ENCODE assay signal across 20 cellular contexts in the genomic region with DNA sequence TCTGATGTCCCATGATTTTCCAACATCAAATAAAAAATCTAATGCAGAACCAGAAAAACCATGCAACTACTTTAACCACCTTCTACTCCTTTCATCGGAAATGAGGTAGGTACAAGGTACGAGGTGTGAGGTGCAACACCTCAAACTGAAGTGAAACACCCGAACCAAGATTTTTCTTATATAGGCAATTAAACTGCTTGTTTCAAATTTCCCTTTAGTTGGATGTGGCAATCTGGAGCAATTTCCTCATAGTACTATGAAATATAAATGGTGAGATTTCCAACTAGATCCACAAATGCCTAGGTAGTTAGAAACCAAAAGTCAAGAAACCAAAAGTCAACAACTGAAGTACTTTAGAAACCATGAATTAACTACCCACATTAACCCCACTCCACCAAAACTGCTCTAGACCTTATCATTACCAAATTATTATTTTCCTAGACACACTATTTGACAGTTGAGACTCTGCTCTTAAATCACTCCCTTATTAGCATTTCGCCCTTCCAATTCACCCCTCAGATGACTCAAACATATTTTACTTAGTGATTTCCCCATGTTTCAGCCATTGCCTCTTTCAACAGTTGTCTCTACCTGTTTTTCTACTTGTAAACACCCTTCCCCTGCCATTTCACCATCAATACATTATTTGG. TPM values are rescaled to one million over a fixed set of nuclear protein-coding genes. Genes with fewer than 3 reads are reported as not detected.
A peak's percentile ranks its signal among the peaks of the same experiment; 100 is the strongest.
DNase-seq lines count a peak whose midpoint lies in the region; ATAC-seq and TF ChIP-seq lines count a peak whose summit lies in the region.
"Had no signal": no experiment of that assay in that cellular context is flagged by ENCODE, and none has a peak within 500 bp of the region (broad histone marks: within the 10 kb centered on the region; RNA-seq: fewer than 3 reads in every experiment).

No MANE protein-coding gene starts in this region.

- H2BK20ac ChIP-seq in IMR-90 (ENCODE audit: low read depth, low read length): no peak overlapping the region

- no peak overlapping the region for H3K27ac ChIP-seq in IMR-90 (ENCODE audit: insufficient read depth, low read length)
- no peak overlapping the region for H3K27ac ChIP-seq in CD8-positive, alpha-beta memory T cell (ENCODE audit: low read depth, low read length)
- H3K27ac ChIP-seq: stomach had no signal

- no peak overlapping the region for H2BK15ac ChIP-seq in IMR-90 (ENCODE audit: low read depth, low read length)

- H3K36me3 ChIP-seq in IMR-90 (ENCODE audit: control insufficient read depth, insufficient read depth, low read length): peaks cover 46% of the 10 kb centered on the region
- H3K36me3 ChIP-seq in CD8-positive, alpha-beta memory T cell (ENCODE audit: insufficient read depth, low read length): no peaks in the 10 kb centered on the region

- H2AK9ac ChIP-seq in IMR-90 (replicated peaks; ENCODE audit: low read depth, low read length, poor library complexity): no peak overlapping the region

- no peak overlapping the region for H4K91ac ChIP-seq in IMR-90 (ENCODE audit: insufficient read depth, low read depth, low read length)

- no peak overlapping the region for H3K56ac ChIP-seq in IMR-90 (ENCODE audit: extremely low read depth, insufficient read depth, low read length)

- intact Hi-C loops in IMR-90 (cut with micrococcal nuclease): no loop called here

- no peak for TF ChIP-seq POLR2A in IMR-90 (IDR thresholded peaks at IDR 0.05; ENCODE audit: low read depth, low read length)

- H2AK5ac ChIP-seq in IMR-90 (ENCODE audit: low read depth, low read length): no peak overlapping the region

- H3K4me2 ChIP-seq in IMR-90 (ENCODE audit: low read depth, low read length): no peak overlapping the region

- peak overlapping the region; percentile 64 for H2BK5ac ChIP-seq in IMR-90 (ENCODE audit: low read depth, low read length, poor library complexity, severe bottlenecking)

- dilution Hi-C loops in IMR-90 (cut with HindIII; ENCODE audit: low sequenced_read_pairs, unreplicated experiment): no loop called here

- H3K27me3 ChIP-seq in IMR-90 (ENCODE audit: control insufficient read depth, insufficient read depth, low read length): no peaks in the 10 kb centered on the region
- H3K27me3 ChIP-seq in CD8-positive, alpha-beta memory T cell (ENCODE audit: insufficient read depth, low read length, poor library complexity, severe bottlenecking): no peaks in the 10 kb centered on the region
- H3K27me3 ChIP-seq: stomach had no signal

- H3K9me1 ChIP-seq in IMR-90 (ENCODE audit: insufficient read depth, low read length): no peaks in the 10 kb centered on the region

- H3K18ac ChIP-seq in IMR-90 (ENCODE audit: low read depth, low read length): no peak overlapping the region

- WGBS in IMR-90 (ENCODE audit: extremely low coverage in 2 of 2, insufficient read length in 1 of 2), 2 experiments: no CpG with 5 or more reads among the region's 4 CpGs

- no peak overlapping the region for H3K4ac ChIP-seq in IMR-90 (ENCODE audit: low read depth, low read length)

- no peak overlapping the region for H3K4me3 Mint-ChIP-seq in chondrocyte (ENCODE audit: unreplicated experiment)
- no peak overlapping the region for H3K4me3 Mint-ChIP-seq in stimulated activated naive CD8-positive, alpha-beta T cell treated with anti-CD3 and anti-CD28 coated beads, Interleukin-15, Interleukin-2, amounts not matched to agents 100 ng/mL and 50 ng/mL, for 24 hours
- no peak overlapping the region for H3K4me3 Mint-ChIP-seq in CD8-positive, alpha-beta memory T cell
- H3K4me3 Mint-ChIP-seq: CD4-positive, alpha-beta T cell; dendritic cell treated with granulocyte-macrophage colony-stimulating factor and Interleukin-4, amounts not matched to agents 40 ng/mL and 50 ng/mL, for 4 days; immature natural killer cell had no signal

- no peaks in the 10 kb centered on the region for H3K9me3 Mint-ChIP-seq in activated naive CD4-positive, alpha-beta T cell treated with anti-CD3 and anti-CD28 coated beads, Interleukin-2, amount 50 U/mL, for 72 hours
- H3K9me3 Mint-ChIP-seq in chondrocyte (ENCODE audit: low read depth): no peaks in the 10 kb centered on the region
- no peaks in the 10 kb centered on the region for H3K9me3 Mint-ChIP-seq in stimulated activated naive CD8-positive, alpha-beta T cell treated with anti-CD3 and anti-CD28 coated beads, Interleukin-15, Interleukin-2, amounts not matched to agents 100 ng/mL and 50 ng/mL, for 24 hours
- H3K9me3 Mint-ChIP-seq in CD8-positive, alpha-beta memory T cell: no peaks in the 10 kb centered on the region
- H3K9me3 Mint-ChIP-seq: CD4-positive, alpha-beta T cell; dendritic cell treated with granulocyte-macrophage colony-stimulating factor and Interleukin-4, amounts not matched to agents 40 ng/mL and 50 ng/mL, for 4 days; immature natural killer cell had no signal

- peaks cover 23% of the 10 kb centered on the region for H3K4me1 Mint-ChIP-seq in chondrocyte (ENCODE audit: low read depth)
- H3K4me1 Mint-ChIP-seq in stimulated activated naive CD8-positive, alpha-beta T cell treated with anti-CD3 and anti-CD28 coated beads, Interleukin-15, Interleukin-2, amounts not matched to agents 100 ng/mL and 50 ng/mL, for 24 hours (ENCODE audit: low read depth): peaks cover 10% of the 10 kb centered on the region
- H3K4me1 Mint-ChIP-seq in CD8-positive, alpha-beta memory T cell: peaks cover 6 to 19% (median 11%) of the 10 kb centered on the region in 3 donors

- POLR2A ChIA-PET in IMR-90 (lab: Charles Lee; ENCODE audit: unreplicated experiment): no interaction called here
- POLR2A ChIA-PET in CD8-positive, alpha-beta memory T cell (lab: Charles Lee): no interaction called here

- TF ChIP-seq RAD21 in IMR-90 (IDR thresholded peaks at IDR 0.05; ENCODE audit: low read length): no peak

- peak in 1 of 2 donors; percentile 16 for ATAC-seq in activated naive CD4-positive, alpha-beta T cell treated with anti-CD3 and anti-CD28 coated beads, Interleukin-2, amount 50 U/mL, for 72 hours
- ATAC-seq in IMR-90 (ENCODE audit: low read depth): no peak
- ATAC-seq: mucosa of descending colon had no signal

- CTCF ChIA-PET in IMR-90 (lab: Yijun Ruan, JAX): no interaction called here
- CTCF ChIA-PET in CD8-positive, alpha-beta memory T cell (lab: Charles Lee): no interaction called here

- no peak overlapping the region for H4K5ac ChIP-seq in IMR-90 (ENCODE audit: low read depth, low read length)

- no peaks in the 10 kb centered on the region for H3K27me3 Mint-ChIP-seq in chondrocyte (ENCODE audit: low read depth)
- no peaks in the 10 kb centered on the region for H3K27me3 Mint-ChIP-seq in stimulated activated naive CD8-positive, alpha-beta T cell treated with anti-CD3 and anti-CD28 coated beads, Interleukin-15, Interleukin-2, amounts not matched to agents 100 ng/mL and 50 ng/mL, for 24 hours
- no peaks in the 10 kb centered on the region for H3K27me3 Mint-ChIP-seq in CD8-positive, alpha-beta memory T cell
- H3K27me3 Mint-ChIP-seq: CD4-positive, alpha-beta T cell; dendritic cell treated with granulocyte-macrophage colony-stimulating factor and Interleukin-4, amounts not matched to agents 40 ng/mL and 50 ng/mL, for 4 days had no signal

- peak overlapping the region in 1 of 2 experiments; percentile 37; a peak in 1 of 4 replicates for H4K8ac ChIP-seq in IMR-90 (ENCODE audit: low read depth in 2 of 2, low read length in 2 of 2)

- TF ChIP-seq CTCF in IMR-90 (conservative IDR thresholded peaks at IDR 0.05; ENCODE audit: low read depth, low read length): no peak
- TF ChIP-seq CTCF in chondrocyte (IDR thresholded peaks at IDR 0.05): no peak

- no peak overlapping the region for H3K4me3 ChIP-seq in IMR-90 (ENCODE audit: insufficient read depth, low read depth, low read length)
- H3K4me3 ChIP-seq in CD8-positive, alpha-beta memory T cell (ENCODE audit: low read length): no peak overlapping the region
- H3K4me3 ChIP-seq: mucosa of descending colon, stomach had no signal

- H4K20me1 ChIP-seq in IMR-90 (ENCODE audit: insufficient read depth, low read length): peaks cover 6% of the 10 kb centered on the region; the same call in 1 of the 2 replicates

- H3K14ac ChIP-seq in IMR-90 (replicated peaks; ENCODE audit: low read depth, low read length): no peak overlapping the region

- peaks cover 0 to 23% of the 10 kb centered on the region in 2 donors for H3K36me3 Mint-ChIP-seq in activated naive CD4-positive, alpha-beta T cell treated with anti-CD3 and anti-CD28 coated beads, Interleukin-2, amount 50 U/mL, for 72 hours
- H3K36me3 Mint-ChIP-seq in chondrocyte (ENCODE audit: low read depth): peaks cover 41% of the 10 kb centered on the region
- peaks cover 34% of the 10 kb centered on the region for H3K36me3 Mint-ChIP-seq in stimulated activated naive CD8-positive, alpha-beta T cell treated with anti-CD3 and anti-CD28 coated beads, Interleukin-15, Interleukin-2, amounts not matched to agents 100 ng/mL and 50 ng/mL, for 24 hours (ENCODE audit: low read depth)
- H3K36me3 Mint-ChIP-seq in CD8-positive, alpha-beta memory T cell: peaks cover 9 to 31% (median 9%) of the 10 kb centered on the region in 3 donors

- H3K9me3 ChIP-seq in IMR-90 (ENCODE audit: control insufficient read depth, insufficient read depth, low read length): no peaks in the 10 kb centered on the region
- no peaks in the 10 kb centered on the region for H3K9me3 ChIP-seq in CD8-positive, alpha-beta memory T cell (ENCODE audit: low read length)
- H3K9me3 ChIP-seq: mucosa of descending colon, stomach had no signal

- no peak overlapping the region for H2BK120ac ChIP-seq in IMR-90 (ENCODE audit: low read depth, low read length)

- no peak for DNase-seq in activated naive CD4-positive, alpha-beta T cell treated with anti-CD3 and anti-CD28 coated beads, Interleukin-2, amount 50 U/mL, for 72 hours (ENCODE audit: low spot score in 2 of 2)
- no peak for DNase-seq in activated naive CD4-positive, alpha-beta T cell treated with anti-CD3 and anti-CD28 coated beads, Interleukin-2, amount 50 U/mL, for 16 hours
- DNase-seq in IMR-90 (no peak), chondrocyte (ENCODE audit: low spot score) (no peak)
- DNase-seq in CD8-positive, alpha-beta memory T cell: no peak
- DNase-seq in stimulated activated CD4-positive, alpha-beta T cell treated with anti-CD3 and anti-CD28 coated beads, Interleukin-15, amount 100 ng/mL, for 24 hours: no peak
- no peak for DNase-seq in stimulated activated CD4-positive, alpha-beta T cell treated with anti-CD3 and anti-CD28 coated beads, Interleukin-4, amount 100 ng/mL, for 24 hours
- DNase-seq: activated CD4-positive, CD25-positive, alpha-beta regulatory T cell; CD4-positive, alpha-beta T cell; immature natural killer cell; KBM-7; mucosa of descending colon; NCI-H2081 treated with DMSO at 0.1 percent for 48 hours; small intestine; stimulated activated CD4-positive, alpha-beta T cell treated with anti-CD3 and anti-CD28 coated beads, Interleukin-2, amount 100 ng/mL, for 48 hours; stomach; T-helper 9 cell; trophoblast cell had no signal

- peak overlapping the region; percentile 5 to 51 for H3K27ac Mint-ChIP-seq in activated naive CD4-positive, alpha-beta T cell treated with anti-CD3 and anti-CD28 coated beads, Interleukin-2, amount 50 U/mL, for 72 hours
- H3K27ac Mint-ChIP-seq in chondrocyte (ENCODE audit: unreplicated experiment): peak overlapping the region; percentile 72
- peak overlapping the region; percentile 5 for H3K27ac Mint-ChIP-seq in stimulated activated naive CD8-positive, alpha-beta T cell treated with anti-CD3 and anti-CD28 coated beads, Interleukin-15, Interleukin-2, amounts not matched to agents 100 ng/mL and 50 ng/mL, for 24 hours
- peak overlapping the region in 3 of 8 donors; percentile 0 to 59 (median 4) for H3K27ac Mint-ChIP-seq in CD8-positive, alpha-beta memory T cell
- H3K27ac Mint-ChIP-seq: CD4-positive, alpha-beta T cell; dendritic cell treated with granulocyte-macrophage colony-stimulating factor and Interleukin-4, amounts not matched to agents 40 ng/mL and 50 ng/mL, for 4 days had no signal

- no TSS peak for BruUV-seq in IMR-90 (replicated peaks; lab: Mats Ljungman, UMichigan)

- H3K9ac ChIP-seq in IMR-90 (ENCODE audit: low read depth, low read length): no peak overlapping the region

- no peak overlapping the region for H3K23ac ChIP-seq in IMR-90 (ENCODE audit: low read depth, low read length)

- no peak overlapping the region for H2AFZ ChIP-seq in IMR-90 (replicated peaks; ENCODE audit: low read length, poor library complexity)

- no peaks in the 10 kb centered on the region for H3K4me1 ChIP-seq in IMR-90 (ENCODE audit: control insufficient read depth, insufficient read depth, low read length)
- no peaks in the 10 kb centered on the region for H3K4me1 ChIP-seq in CD8-positive, alpha-beta memory T cell (ENCODE audit: insufficient read depth, low read length)
- H3K4me1 ChIP-seq: stomach had no signal

- H3K79me1 ChIP-seq in IMR-90 (ENCODE audit: low read depth in 1 of 2, low read length in 2 of 2): peaks cover 7 to 18% of the 10 kb centered on the region in 2 experiments

- in situ Hi-C loops in IMR-90 (cut with MboI; ENCODE audit: low sequenced_read_pairs): no loop called here

RNA-seq across cellular contexts. Expression of gene FUBP1, which starts 37.8 kb away (rescaled TPM):
- 100 to 1,000 TPM; 225 to 253 TPM for total RNA-seq in activated naive CD4-positive, alpha-beta T cell treated with anti-CD3 and anti-CD28 coated beads, Interleukin-2, amount 50 U/mL, for 72 hours
- total RNA-seq in IMR-90 (2012; rRNA removed) (129 and 165 TPM in 2 replicates), chondrocyte (86.5 to 141 TPM (median 92.0 TPM) in 3 replicates)
- polyA plus RNA-seq in IMR-90 (2012; rRNA removed): 74.7 and 94.7 TPM in 2 replicates
- 14.7 and 36.6 TPM in 2 replicates for polyA plus RNA-seq in IMR-90 (2012; cell fraction: cytosol; rRNA removed)
- 42.8 and 180 TPM in 2 replicates for polyA plus RNA-seq in IMR-90 (2012; cell fraction: nucleus; rRNA removed; ENCODE audit: low replicate concordance)
- 100 to 1,000 TPM; 215 to 217 TPM for total RNA-seq in CD8-positive, alpha-beta memory T cell
- polyA plus RNA-seq in CD8-positive, alpha-beta memory T cell: 54.6 TPM

RNA-seq across cellular contexts. Expression of gene NEXN, which starts 52.6 kb away (rescaled TPM):
- 1 to 10 TPM; 1.3 to 1.6 TPM for total RNA-seq in activated naive CD4-positive, alpha-beta T cell treated with anti-CD3 and anti-CD28 coated beads, Interleukin-2, amount 50 U/mL, for 72 hours
- total RNA-seq in IMR-90 (2012; rRNA removed) (5.2 and 10.3 TPM in 2 replicates), chondrocyte (46.2 to 48.3 TPM (median 47.6 TPM) in 3 replicates)
- 13.4 and 16.1 TPM in 2 replicates for polyA plus RNA-seq in IMR-90 (2012; rRNA removed)
- 1.9 and 2.5 TPM in 2 replicates for polyA plus RNA-seq in IMR-90 (2012; cell fraction: cytosol; rRNA removed)
- polyA plus RNA-seq in IMR-90 (2012; cell fraction: nucleus; rRNA removed; ENCODE audit: low replicate concordance): 2.7 and 27.0 TPM in 2 replicates
- under 1 TPM; 0.09 to 0.42 TPM for total RNA-seq in CD8-positive, alpha-beta memory T cell
- 0.84 TPM for polyA plus RNA-seq in CD8-positive, alpha-beta memory T cell
